ENCODE assay signal across 2 cellular contexts in the genomic region with DNA sequence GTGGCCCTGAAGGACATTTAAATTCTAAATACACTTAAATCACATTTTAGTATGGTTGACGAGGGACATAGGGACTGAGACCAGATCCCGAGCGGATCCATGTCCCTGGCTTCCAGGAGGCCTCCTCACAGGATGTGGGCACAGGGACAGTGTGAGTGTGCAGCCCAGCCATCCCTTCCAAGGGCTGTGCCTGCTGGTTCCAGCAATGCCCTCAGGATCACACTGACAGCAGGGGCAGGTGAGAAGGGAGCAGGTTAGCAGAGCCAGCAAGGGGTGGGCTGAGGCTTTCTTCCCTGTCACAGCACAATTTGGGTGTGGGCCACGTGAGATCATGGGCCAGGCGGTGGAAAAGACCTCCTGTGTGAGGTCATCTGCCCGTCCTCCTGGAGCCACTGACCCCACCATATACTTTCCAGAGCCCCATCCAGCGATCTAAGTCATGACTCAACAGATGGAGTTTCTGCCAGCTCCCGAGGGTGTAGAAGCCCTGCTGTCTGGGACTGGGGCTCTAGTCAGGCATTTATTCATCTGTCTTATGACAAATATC.
TF ChIP-seq lines count a peak whose summit lies in the region.

No MANE protein-coding gene starts in this region.

TF ChIP-seq in HEK293, 187 proteins besides CTCF, POLR2A, EP300 and RAD21:
- TF ChIP-seq ZBTB17 (tag by site-specific recombination; IDR thresholded peaks at IDR 0.05) (no peak), ZIC2 (tag by site-specific recombination; IDR thresholded peaks at IDR 0.05) (peak; percentile 80), FEZF1 (tag by site-specific recombination; IDR thresholded peaks at IDR 0.05) (no peak), SCRT1 (tag by site-specific recombination; IDR thresholded peaks at IDR 0.05; ENCODE audit: borderline replicate concordance) (no peak)

TF ChIP-seq in HepG2, 621 proteins besides CTCF, POLR2A, EP300 and RAD21:
- TF ChIP-seq GTF2F1 (IDR thresholded peaks at IDR 0.05; ENCODE audit: low read length): no peak
- TF ChIP-seq ZNF44 (CRISPR knock-in tag; IDR thresholded peaks at IDR 0.05): no peak
- TF ChIP-seq ZNF101 (CRISPR knock-in tag; IDR thresholded peaks at IDR 0.05; ENCODE audit: borderline replicate concordance, low read depth): no peak
- no peak for TF ChIP-seq MZF1 (CRISPR knock-in tag; IDR thresholded peaks at IDR 0.05; ENCODE audit: borderline replicate concordance)
- TF ChIP-seq ZNF513 (CRISPR knock-in tag; conservative IDR thresholded peaks at IDR 0.05): no peak
- TF ChIP-seq ZNF891 (CRISPR knock-in tag; IDR thresholded peaks at IDR 0.05): no peak
- no peak for TF ChIP-seq AKAP8 (CRISPR knock-in tag; IDR thresholded peaks at IDR 0.05)
- TF ChIP-seq RORA (CRISPR knock-in tag; IDR thresholded peaks at IDR 0.05): no peak
- no peak for TF ChIP-seq NCOA5 (CRISPR knock-in tag; IDR thresholded peaks at IDR 0.05)
- TF ChIP-seq U2AF1 (optimal IDR thresholded peaks at IDR 0.05; ENCODE audit: low read depth, low read length): no peak
- no peak for TF ChIP-seq ZNF317 (CRISPR knock-in tag; IDR thresholded peaks at IDR 0.05)
- TF ChIP-seq, protein P1, sequence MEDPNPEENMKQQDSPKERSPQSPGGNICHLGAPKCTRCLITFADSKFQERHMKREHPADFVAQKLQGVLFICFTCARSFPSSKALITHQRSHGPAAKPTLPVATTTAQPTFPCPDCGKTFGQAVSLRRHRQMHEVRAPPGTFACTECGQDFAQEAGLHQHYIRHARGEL (CRISPR knock-in tag; IDR thresholded peaks at IDR 0.05): no peak
- TF ChIP-seq JDP2 (CRISPR knock-in tag; IDR thresholded peaks at IDR 0.05; ENCODE audit: borderline replicate concordance): no peak
- no peak for TF ChIP-seq ZNF782 (CRISPR knock-in tag; IDR thresholded peaks at IDR 0.05; ENCODE audit: borderline replicate concordance)
- no peak for TF ChIP-seq ZNF362 (CRISPR knock-in tag; IDR thresholded peaks at IDR 0.05; ENCODE audit: borderline replicate concordance)
